Comparison of ENCODE assay signal across 24 cellular contexts in genomic region chr3:59713971-59714370, GRCh38.
"Had no signal": no experiment of that assay in that cellular context is flagged by ENCODE, and none has a peak within 500 bp of the region (broad histone marks: within the 10 kb centered on the region; RNA-seq: fewer than 3 reads in every experiment).

No MANE protein-coding gene starts in this region.

- ATAC-seq: natural killer cell treated with Interleukin-12 subunit alpha and Interleukin-12 subunit beta and Interleukin-15 and Interleukin-18, amount 100 ng/mL, for 72 hours; pancreas; right cardiac atrium; right lobe of liver; stimulated activated effector memory CD8-positive, alpha-beta T cell treated with anti-CD3 and anti-CD28 coated beads, Interleukin-12 subunit alpha, Interleukin-12 subunit beta, amount 100 ng/mL, for 72 hours; stimulated activated naive B cell treated with anti-CD40 and anti-IgM and Interleukin-4, amounts not matched to agents 10 μg/mL and 1 μg/mL and 100 μg/mL, for 72 hours had no signal

- H3K4me3 ChIP-seq: pancreas, prostate gland, right lobe of liver, sigmoid colon, stomach, thoracic aorta, thyroid gland, tibial nerve, upper lobe of left lung, vagina had no signal

- H3K27ac ChIP-seq: neutrophil, pancreas, prostate gland, right lobe of liver, sigmoid colon, stomach, thoracic aorta, thyroid gland, tibial nerve, upper lobe of left lung, vagina had no signal

- H3K9me3 ChIP-seq: neutrophil, pancreas, prostate gland, right lobe of liver, thoracic aorta, thyroid gland, tibial nerve, upper lobe of left lung, vagina had no signal

- H3K36me3 ChIP-seq: neutrophil, pancreas, prostate gland, right lobe of liver, sigmoid colon, stomach, thoracic aorta, thyroid gland, tibial nerve, upper lobe of left lung, vagina had no signal

- DNase-seq: nephron progenitor cell; nucleus accumbens; pancreas; right cardiac atrium; right lobe of liver; sigmoid colon; small intestine; stimulated activated CD4-positive, alpha-beta T cell treated with anti-CD3 and anti-CD28 coated beads, Interleukin-15, amount 100 ng/mL, for 24 hours; stimulated activated CD4-positive, alpha-beta T cell treated with anti-CD3 and anti-CD28 coated beads, Interleukin-2, amount 100 ng/mL, for 24 hours; stimulated activated CD4-positive, alpha-beta T cell treated with anti-CD3 and anti-CD28 coated beads, Interleukin-2, amount 100 ng/mL, for 48 hours; stimulated activated CD4-positive, alpha-beta T cell treated with anti-CD3 and anti-CD28 coated beads, Interleukin-4, amount 100 ng/mL, for 24 hours; stimulated activated naive B cell treated with anti-CD40 and anti-IgM and Interleukin-4, amounts not matched to agents 10 μg/mL and 1 μg/mL and 100 μg/mL, for 72 hours; stimulated activated naive CD4-positive, alpha-beta T cell treated with Interleukin-2 at 50 U/mL for 16 hours; stomach; thyroid gland; trophoblast cell; upper lobe of left lung had no signal

- H3K4me1 ChIP-seq: pancreas, prostate gland, right lobe of liver, sigmoid colon, stomach, thyroid gland, tibial nerve, upper lobe of left lung, vagina had no signal
